Comparison of ENCODE assay signal across 18 cellular contexts in genomic region chr15:92466834-92467233, GRCh38.
DNase-seq lines count a peak whose midpoint lies in the region; FAIRE-seq and TF ChIP-seq lines count a peak whose summit lies in the region.
"Had no signal": no experiment of that assay in that cellular context is flagged by ENCODE, and none has a peak within 500 bp of the region (broad histone marks: within the 10 kb centered on the region; RNA-seq: fewer than 3 reads in every experiment).

No MANE protein-coding gene starts in this region.

- no peak overlapping the region for H2BK120ac ChIP-seq in H9 (ENCODE audit: low read depth, low read length, poor library complexity, severe bottlenecking)

- no peak overlapping the region for H3K4me3 ChIP-seq in bronchial epithelial cell (ENCODE audit: low read depth, low read length)
- no peak overlapping the region for H3K4me3 ChIP-seq in endodermal cell (ENCODE audit: low read length)
- H3K4me3 ChIP-seq in neural progenitor cell, result no peak overlapping the region
- H3K4me3 ChIP-seq in MM.1S (ENCODE audit: low read length), result no peak overlapping the region
- H3K4me3 ChIP-seq in breast epithelium, result no peak overlapping the region
- H3K4me3 ChIP-seq: BLaER1 had no signal

- FAIRE-seq in bronchial epithelial cell (lab: Jason Lieb, UNC), result peak; percentile 52
- FAIRE-seq: G401.6, GM12892 had no signal

- no peak overlapping the region for H4K5ac ChIP-seq in H9 (ENCODE audit: insufficient read length, low read depth, low read length)

- no peak overlapping the region for H4K91ac ChIP-seq in H9 (ENCODE audit: insufficient read length, low read depth, low read length)

- H3K4me2 ChIP-seq in H9 (ENCODE audit: insufficient read depth, insufficient read length, low read length) (no peak overlapping the region), neural progenitor cell (no peak overlapping the region), MM.1S (ENCODE audit: low read depth, low read length) (no peak overlapping the region)
- H3K4me2 ChIP-seq: BLaER1 had no signal

- H2BK5ac ChIP-seq in H9 (ENCODE audit: insufficient read length, low read length), result no peak overlapping the region

- H3K9me3 ChIP-seq in H9 (ENCODE audit: control insufficient read depth, low read depth, low read length) (no peaks in the 10 kb centered on the region), endodermal cell (ENCODE audit: control insufficient read depth, low read length) (no peaks in the 10 kb centered on the region), neural progenitor cell (ENCODE audit: low read depth) (no peaks in the 10 kb centered on the region), MM.1S (replicated peaks; ENCODE audit: insufficient read depth, low read length) (no peaks in the 10 kb centered on the region), breast epithelium (no peaks in the 10 kb centered on the region)
- H3K9me3 ChIP-seq: BLaER1, Caco-2 had no signal

- H3K36me3 ChIP-seq in bronchial epithelial cell (ENCODE audit: control insufficient read depth, insufficient read depth, low read length) (no peaks in the 10 kb centered on the region), endodermal cell (ENCODE audit: control insufficient read depth, insufficient read depth, low read length) (peaks cover 10% of the 10 kb centered on the region), neural progenitor cell (no peaks in the 10 kb centered on the region), MM.1S (replicated peaks; ENCODE audit: insufficient read depth, low read length) (no peaks in the 10 kb centered on the region), breast epithelium (no peaks in the 10 kb centered on the region)

- peak; percentile 15 for DNase-seq in H9
- no peak for DNase-seq in bronchial epithelial cell (ENCODE audit: low read depth)
- peak; percentile 29 for DNase-seq in endodermal cell
- DNase-seq in neural progenitor cell (ENCODE audit: low spot score), result no peak
- DNase-seq in MM.1S, result no peak
- DNase-seq in breast epithelium (ENCODE audit: low spot score in 2 of 2), result no peak
- DNase-seq: Caco-2; CD4-positive, CD25-positive, alpha-beta regulatory T cell; CD8-positive, alpha-beta T cell; DMS153; DND-41; GOT3; H7 had no signal

- H3F3A ChIP-seq in neural progenitor cell (ENCODE audit: low read depth) (no peaks in the 10 kb centered on the region), MM.1S (ENCODE audit: insufficient read depth, low read length) (no peaks in the 10 kb centered on the region)

- H3K4me1 ChIP-seq in H9 (ENCODE audit: insufficient read depth, low read length) (no peaks in the 10 kb centered on the region; the same call in 1 of the 2 replicates), endodermal cell (ENCODE audit: control insufficient read depth, insufficient read depth, low read length) (no peaks in the 10 kb centered on the region), neural progenitor cell (no peaks in the 10 kb centered on the region), MM.1S (ENCODE audit: low read length) (no peaks in the 10 kb centered on the region), breast epithelium (no peaks in the 10 kb centered on the region)
- H3K4me1 ChIP-seq: Caco-2 had no signal

- H3K18ac ChIP-seq in H9 (ENCODE audit: insufficient read length, low read depth, low read length), result no peak overlapping the region

- no peak overlapping the region for H3T11ph ChIP-seq in H9 (ENCODE audit: low read length)

- H4K20me1 ChIP-seq in H9 (ENCODE audit: control insufficient read depth, insufficient read depth, insufficient read length), result no peaks in the 10 kb centered on the region
- no peaks in the 10 kb centered on the region for H4K20me1 ChIP-seq in neural progenitor cell (ENCODE audit: low read depth)
- no peaks in the 10 kb centered on the region for H4K20me1 ChIP-seq in MM.1S (ENCODE audit: insufficient read depth, low read length)
- H4K20me1 ChIP-seq: BLaER1 had no signal

- TF ChIP-seq CTCF in H9 (conservative IDR thresholded peaks at IDR 0.05) (no peak), bronchial epithelial cell (IDR thresholded peaks at IDR 0.05; ENCODE audit: insufficient read depth, low read length, severe bottlenecking) (no peak), endodermal cell (conservative IDR thresholded peaks at IDR 0.05) (no peak), neural progenitor cell (IDR thresholded peaks at IDR 0.05) (no peak), MM.1S (IDR thresholded peaks at IDR 0.05; ENCODE audit: low read length) (no peak), breast epithelium (IDR thresholded peaks at IDR 0.05) (no peak)

- H3K9ac ChIP-seq in H9 (ENCODE audit: extremely low read depth, insufficient read length, low read length), result no peak overlapping the region
- no peak overlapping the region for H3K9ac ChIP-seq in endodermal cell (ENCODE audit: extremely low read depth, low read length, poor library complexity, severe bottlenecking)
- H3K9ac ChIP-seq in neural progenitor cell, result no peak overlapping the region
- no peak overlapping the region for H3K9ac ChIP-seq in MM.1S (ENCODE audit: low read length)
- H3K9ac ChIP-seq: BLaER1 had no signal

- no peaks in the 10 kb centered on the region for H3K79me1 ChIP-seq in H9 (ENCODE audit: insufficient read depth, low read depth, low read length, poor library complexity, severe bottlenecking)

- no CpG with 5 or more reads among the region's 8 CpGs for WGBS in H9 (ENCODE audit: extremely low coverage, insufficient read length, low lambda C conversion rate)
- 93 to 97% methylated on average over 6 to 8 of the region's 8 CpGs for WGBS in endodermal cell (ENCODE audit: insufficient coverage in 1 of 2, insufficient read length in 1 of 2), 2 experiments

- peaks cover 4% of the 10 kb centered on the region for H3K27me3 Mint-ChIP-seq in H9 (ENCODE audit: low read depth)
- H3K27me3 Mint-ChIP-seq in endodermal cell (ENCODE audit: insufficient read depth), result peaks cover 4% of the 10 kb centered on the region
- peaks cover 3% of the 10 kb centered on the region for H3K27me3 Mint-ChIP-seq in neural progenitor cell (ENCODE audit: insufficient read depth, low read depth)
- H3K27me3 Mint-ChIP-seq: CD4-positive, CD25-positive, alpha-beta regulatory T cell had no signal

- no peak overlapping the region for H3K14ac ChIP-seq in H9 (ENCODE audit: insufficient read depth, low read length)

- TF ChIP-seq POLR2A in breast epithelium (IDR thresholded peaks at IDR 0.05), result no peak

- H3K9me2 ChIP-seq in MM.1S (replicated peaks; ENCODE audit: insufficient read depth, low read length), result no peaks in the 10 kb centered on the region

- peaks cover 7 to 8% of the 10 kb centered on the region in 2 experiments; a peak in 3 of 4 replicates for H3K4me1 Mint-ChIP-seq in H9
- H3K4me1 Mint-ChIP-seq in endodermal cell, result peaks cover 16% of the 10 kb centered on the region
- peaks cover 16% of the 10 kb centered on the region for H3K4me1 Mint-ChIP-seq in neural progenitor cell
- H3K4me1 Mint-ChIP-seq: B cell; CD4-positive, CD25-positive, alpha-beta regulatory T cell had no signal

- no peak overlapping the region for H2BK20ac ChIP-seq in H9 (ENCODE audit: low read depth, low read length, poor library complexity, severe bottlenecking)

- H3K27ac ChIP-seq in H9 (ENCODE audit: insufficient read length, low read depth, low read length) (no peak overlapping the region), endodermal cell (ENCODE audit: low read depth, low read length) (no peak overlapping the region), neural progenitor cell (no peak overlapping the region), MM.1S (ENCODE audit: low read length) (no peak overlapping the region), breast epithelium (no peak overlapping the region)
- H3K27ac ChIP-seq: BLaER1, C4-2B had no signal

- H3K27me3 ChIP-seq in H9 (ENCODE audit: insufficient read depth, low read length) (no peaks in the 10 kb centered on the region), bronchial epithelial cell (ENCODE audit: control insufficient read depth, insufficient read depth, low read length) (no peaks in the 10 kb centered on the region), endodermal cell (ENCODE audit: control insufficient read depth, insufficient read depth, low read length, poor library complexity, severe bottlenecking) (no peaks in the 10 kb centered on the region), neural progenitor cell (no peaks in the 10 kb centered on the region), MM.1S (replicated peaks; ENCODE audit: insufficient read depth, low read length) (no peaks in the 10 kb centered on the region), breast epithelium (no peaks in the 10 kb centered on the region)
- H3K27me3 ChIP-seq: BLaER1 had no signal

- no peak overlapping the region for H3K4me3 Mint-ChIP-seq in H9
- no peak overlapping the region for H3K4me3 Mint-ChIP-seq in endodermal cell
- H3K4me3 Mint-ChIP-seq in neural progenitor cell, result no peak overlapping the region
- H3K4me3 Mint-ChIP-seq: B cell; CD4-positive, CD25-positive, alpha-beta regulatory T cell; CD8-positive, alpha-beta T cell had no signal

- no peaks in the 10 kb centered on the region for H3K23me2 ChIP-seq in H9 (ENCODE audit: insufficient read length, low read depth, low read length, poor library complexity, severe bottlenecking)

- no peak overlapping the region for H3K56ac ChIP-seq in H9 (ENCODE audit: insufficient read length, low read depth, low read length)

- H4K8ac ChIP-seq in H9 (replicated peaks; ENCODE audit: insufficient read length, low read depth, low read length), result no peak overlapping the region

- H3K36me3 Mint-ChIP-seq in H9 (ENCODE audit: insufficient read depth in 1 of 3, low read depth in 3 of 3) (no peaks in the 10 kb centered on the region), endodermal cell (ENCODE audit: low read depth) (peaks cover 5% of the 10 kb centered on the region), neural progenitor cell (peaks cover 41% of the 10 kb centered on the region)
- H3K36me3 Mint-ChIP-seq: CD4-positive, CD25-positive, alpha-beta regulatory T cell; CD8-positive, alpha-beta T cell had no signal

- H2AFZ ChIP-seq in H9 (ENCODE audit: low read length), result no peak overlapping the region
- no peak overlapping the region for H2AFZ ChIP-seq in neural progenitor cell (replicated peaks)
- H2AFZ ChIP-seq in MM.1S (ENCODE audit: low read length), result no peak overlapping the region

- H3K27ac Mint-ChIP-seq in H9 (no peak overlapping the region), endodermal cell (no peak overlapping the region), neural progenitor cell (peak overlapping the region; percentile 4)
- H3K27ac Mint-ChIP-seq: B cell; CD8-positive, alpha-beta T cell had no signal

- intact Hi-C loops in breast epithelium (cut with DNase I; ENCODE audit: low total_unique reads), result no loop called here

- H2AK5ac ChIP-seq in H9 (ENCODE audit: insufficient read length, low read length), result no peak overlapping the region

- H3K79me2 ChIP-seq in H9 (ENCODE audit: insufficient read depth, low read length), result no peaks in the 10 kb centered on the region
- H3K79me2 ChIP-seq in neural progenitor cell (ENCODE audit: low read depth), result no peaks in the 10 kb centered on the region
- H3K79me2 ChIP-seq in MM.1S (ENCODE audit: low read length), result no peaks in the 10 kb centered on the region

- no peak overlapping the region for H3K23ac ChIP-seq in H9 (ENCODE audit: insufficient read length, low read depth, low read length)

- no peak overlapping the region for H2BK12ac ChIP-seq in H9 (ENCODE audit: insufficient read length, low read depth, low read length)

- H2BK15ac ChIP-seq in H9 (ENCODE audit: low read depth, low read length), result no peak overlapping the region

- H3K9me3 Mint-ChIP-seq in H9 (no peaks in the 10 kb centered on the region), endodermal cell (no peaks in the 10 kb centered on the region), neural progenitor cell (peaks cover 2% of the 10 kb centered on the region)
- H3K9me3 Mint-ChIP-seq: CD4-positive, CD25-positive, alpha-beta regulatory T cell; CD8-positive, alpha-beta T cell had no signal

- no peak overlapping the region for H3K4ac ChIP-seq in H9 (ENCODE audit: low read depth, low read length)

Comparison
In these comparisons a context has a peak if more than half of its experiments do, and no peak if none do; other contexts are left out.
1. DNase-seq: peak in H9 (single experiment) and endodermal cell (single experiment); none in bronchial epithelial cell (single experiment), neural progenitor cell (single experiment), MM.1S (single experiment) and breast epithelium (0 of 2).